27 cellular contexts compared by ENCODE assay signal in genomic region chr22:45541580-45541979, GRCh38. TPM values are rescaled to one million over a fixed set of nuclear protein-coding genes. Genes with fewer than 3 reads are reported as not detected.
DNase-seq lines count a peak whose midpoint lies in the region; ATAC-seq and TF ChIP-seq lines count a peak whose summit lies in the region.
"Had no signal": no experiment of that assay in that cellular context is flagged by ENCODE, and none has a peak within 500 bp of the region (broad histone marks: within the 10 kb centered on the region; RNA-seq: fewer than 3 reads in every experiment).

No MANE protein-coding gene starts in this region.

- H2BK12ac ChIP-seq in mesenchymal stem cell (ENCODE audit: low read length in 2 of 2) = no peak overlapping the region

- no peak overlapping the region for H3K9ac ChIP-seq in BLaER1 treated with 17β-estradiol and CSF1 and Interleukin-3, amounts not matched to agents 10 nM and 100 nM
- no peak overlapping the region for H3K9ac ChIP-seq in mesenchymal stem cell (ENCODE audit: low read length)
- H3K9ac ChIP-seq: SK-N-SH had no signal

- peaks cover 5% of the 10 kb centered on the region for H3K36me3 Mint-ChIP-seq in stimulated activated effector memory CD8-positive, alpha-beta T cell treated with anti-CD3 and anti-CD28 coated beads, Interleukin-12 subunit alpha, Interleukin-12 subunit beta, amount 100 ng/mL, for 72 hours
- H3K36me3 Mint-ChIP-seq: CD4-positive, alpha-beta memory T cell had no signal

- H3K4me3 ChIP-seq in BLaER1 treated with 17β-estradiol and CSF1 and Interleukin-3, amounts not matched to agents 10 nM and 100 nM = no peak overlapping the region
- no peak overlapping the region for H3K4me3 ChIP-seq in mesenchymal stem cell (ENCODE audit: insufficient read depth in 1 of 2, low read depth in 1 of 2, low read length in 2 of 2)
- H3K4me3 ChIP-seq: GM12878, MG63, Peyer's patch had no signal

- H3K14ac ChIP-seq in mesenchymal stem cell (ENCODE audit: low read length in 2 of 2) = no peak overlapping the region

- no peak for TF ChIP-seq POLR2A in erythroblast (IDR thresholded peaks at IDR 0.05; ENCODE audit: low read length)

- H3K23ac ChIP-seq in mesenchymal stem cell (ENCODE audit: low read length in 2 of 2) = no peak overlapping the region

- H4K91ac ChIP-seq in mesenchymal stem cell (ENCODE audit: low read length) = no peak overlapping the region

- peaks cover 7% of the 10 kb centered on the region for H3K79me1 ChIP-seq in mesenchymal stem cell (replicated peaks; ENCODE audit: low read length, poor library complexity, severe bottlenecking)

- H3K18ac ChIP-seq in mesenchymal stem cell (ENCODE audit: low read depth in 1 of 2, low read length in 2 of 2) = no peak overlapping the region

- no peaks in the 10 kb centered on the region for H3K9me3 Mint-ChIP-seq in stimulated activated effector memory CD8-positive, alpha-beta T cell treated with anti-CD3 and anti-CD28 coated beads, Interleukin-12 subunit alpha, Interleukin-12 subunit beta, amount 100 ng/mL, for 72 hours
- H3K9me3 Mint-ChIP-seq: CD4-positive, alpha-beta memory T cell; HFFc6 had no signal

- 97% methylated on average over 6 of the region's 6 CpGs for WGBS in mesenchymal stem cell

- peaks cover 0 to 48% (median 0%) of the 10 kb centered on the region in 11 experiments; a peak in 4 of 22 replicates for H3K27me3 ChIP-seq in BLaER1 treated with 17β-estradiol and CSF1 and Interleukin-3, amounts not matched to agents 10 nM and 100 nM
- H3K27me3 ChIP-seq in mesenchymal stem cell (ENCODE audit: control insufficient read depth in 1 of 2, insufficient read depth in 1 of 2, low read length in 2 of 2) = no peaks in the 10 kb centered on the region
- H3K27me3 ChIP-seq: MG63, Peyer's patch had no signal

- no peaks in the 10 kb centered on the region for H3K9me3 ChIP-seq in BLaER1 treated with 17β-estradiol and CSF1 and Interleukin-3, amounts not matched to agents 10 nM and 100 nM (replicated peaks in 1 of 11)
- no peaks in the 10 kb centered on the region for H3K9me3 ChIP-seq in mesenchymal stem cell (ENCODE audit: control insufficient read depth, low read length)
- H3K9me3 ChIP-seq: MG63, Peyer's patch, SK-N-SH had no signal

- H2AK5ac ChIP-seq in mesenchymal stem cell (ENCODE audit: low read length, severe bottlenecking) = no peak overlapping the region

- no peak overlapping the region for H3K4me3 Mint-ChIP-seq in stimulated activated effector memory CD8-positive, alpha-beta T cell treated with anti-CD3 and anti-CD28 coated beads, Interleukin-12 subunit alpha, Interleukin-12 subunit beta, amount 100 ng/mL, for 72 hours
- H3K4me3 Mint-ChIP-seq: CD4-positive, alpha-beta memory T cell; HFFc6 had no signal

- POLR2A ChIA-PET in RWPE1 (lab: Yijun Ruan, JAX; ENCODE audit: low non-redundant PET) = no interaction called here

- H2BK5ac ChIP-seq in mesenchymal stem cell (ENCODE audit: low read depth, low read length, poor library complexity, severe bottlenecking) = no peak overlapping the region

- no peak for DNase-seq in RWPE1 (ENCODE audit: low spot score)
- no peak for DNase-seq in mesenchymal stem cell
- DNase-seq in stimulated activated effector memory CD8-positive, alpha-beta T cell treated with anti-CD3 and anti-CD28 coated beads, Interleukin-12 subunit alpha, Interleukin-12 subunit beta, amount 100 ng/mL, for 72 hours (ENCODE audit: low spot score in 2 of 2) = no peak
- no peak for DNase-seq in NOMO-1 treated with DMSO at 0.1 percent for 48 hours (lab: John Stamatoyannopoulos, UW; ENCODE audit: unreplicated experiment)
- DNase-seq in erythroblast (lab: John Stamatoyannopoulos, UW) = no peak
- DNase-seq: C1 segment of cervical spinal cord; CD4-positive, alpha-beta memory T cell; COR-L47; DMS79; EL; GDM1; H7; HFFc6; KBM-7; MG63; NCI-H1105 treated with DMSO at 0.1 percent for 48 hours; NCI-H146; NCI-H1930; NCI-H2107; NCI-H446; NCI-H69; Peyer's patch; SK-N-SH; SW 1271 had no signal

- H3K36me3 ChIP-seq in BLaER1 treated with 17β-estradiol and CSF1 and Interleukin-3, amounts not matched to agents 10 nM and 100 nM = peaks cover 0 to 62% (median 43%) of the 10 kb centered on the region in 11 experiments; a peak in 16 of 22 replicates
- H3K36me3 ChIP-seq in mesenchymal stem cell (ENCODE audit: control insufficient read depth in 1 of 2, insufficient read depth in 2 of 2, low read depth in 1 of 2, low read length in 2 of 2) = peaks cover 61 to 87% of the 10 kb centered on the region in 2 experiments
- H3K36me3 ChIP-seq: Peyer's patch had no signal

- H3K4me1 ChIP-seq in BLaER1 treated with 17β-estradiol and CSF1 and Interleukin-3, amounts not matched to agents 10 nM and 100 nM = peaks cover 15 to 58% (median 51%) of the 10 kb centered on the region in 10 experiments
- peaks cover 20% of the 10 kb centered on the region for H3K4me1 ChIP-seq in mesenchymal stem cell (ENCODE audit: control insufficient read depth, insufficient read depth, low read depth, low read length)

- peak overlapping the region; percentile 37 for H2BK15ac ChIP-seq in mesenchymal stem cell (ENCODE audit: low read depth, poor library complexity, severe bottlenecking)

- H2AFZ ChIP-seq in mesenchymal stem cell (ENCODE audit: low read depth, low read length) = no peak overlapping the region

- H4K20me1 ChIP-seq in BLaER1 treated with 17β-estradiol and CSF1 and Interleukin-3, amounts not matched to agents 10 nM and 100 nM = peaks cover 0 to 37% (median 7%) of the 10 kb centered on the region in 11 experiments; a peak in 9 of 22 replicates

- H2BK120ac ChIP-seq in mesenchymal stem cell (ENCODE audit: low read depth, low read length) = no peak overlapping the region

- no peak overlapping the region for H3K4ac ChIP-seq in mesenchymal stem cell (ENCODE audit: low read depth in 1 of 2, low read length in 2 of 2)

- CTCF ChIA-PET in RWPE1 (lab: Yijun Ruan, JAX) = no interaction called here

- no peaks in the 10 kb centered on the region for H3K4me1 Mint-ChIP-seq in stimulated activated effector memory CD8-positive, alpha-beta T cell treated with anti-CD3 and anti-CD28 coated beads, Interleukin-12 subunit alpha, Interleukin-12 subunit beta, amount 100 ng/mL, for 72 hours
- H3K4me1 Mint-ChIP-seq: CD4-positive, alpha-beta memory T cell had no signal

- no peak for ATAC-seq in stimulated activated effector memory CD8-positive, alpha-beta T cell treated with anti-CD3 and anti-CD28 coated beads, Interleukin-12 subunit alpha, Interleukin-12 subunit beta, amount 100 ng/mL, for 72 hours
- ATAC-seq in GM18858 (IDR thresholded peaks at IDR 0.05; ENCODE audit: unreplicated experiment) = no peak
- ATAC-seq: GM12878 had no signal

- H4K8ac ChIP-seq in mesenchymal stem cell (ENCODE audit: low read length) = no peak overlapping the region

- H3K27ac Mint-ChIP-seq in stimulated activated effector memory CD8-positive, alpha-beta T cell treated with anti-CD3 and anti-CD28 coated beads, Interleukin-12 subunit alpha, Interleukin-12 subunit beta, amount 100 ng/mL, for 72 hours = peak overlapping the region; percentile 29
- H3K27ac Mint-ChIP-seq: HFFc6 had no signal

- 0 out of 22 replicates have a peak overlapping the region, but pooled peaks of 1 of the 11 experiments have one; percentile 20 for H3K27ac ChIP-seq in BLaER1 treated with 17β-estradiol and CSF1 and Interleukin-3, amounts not matched to agents 10 nM and 100 nM
- H3K27ac ChIP-seq in RWPE1 (peak overlapping the region; percentile 11; the same call in 1 of the 2 replicates), mesenchymal stem cell (ENCODE audit: low read length, poor library complexity, severe bottlenecking) (no peak overlapping the region)
- H3K27ac ChIP-seq: Peyer's patch had no signal

- TF ChIP-seq CTCF in RWPE1 (conservative IDR thresholded peaks at IDR 0.05; ENCODE audit: low read depth) = no peak

- peak overlapping the region; percentile 29 to 70 (median 53); a peak in 21 of 22 replicates for H3K4me2 ChIP-seq in BLaER1 treated with 17β-estradiol and CSF1 and Interleukin-3, amounts not matched to agents 10 nM and 100 nM
- H3K4me2 ChIP-seq in mesenchymal stem cell (ENCODE audit: low read length, poor library complexity, severe bottlenecking) = no peak overlapping the region
- H3K4me2 ChIP-seq: SK-N-SH had no signal

RNA-seq across cellular contexts. Expression of gene FBLN1, which starts 38.9 kb away (rescaled TPM):
- 190 TPM for polyA plus RNA-seq in mesenchymal stem cell (2013, experiment 1 of 2)
- 191 TPM for polyA plus RNA-seq in mesenchymal stem cell (2013, experiment 2 of 2)
- polyA plus RNA-seq: CD4-positive, alpha-beta memory T cell had no signal
